ENCODE assay signal across 8 cellular contexts in the genomic region with DNA sequence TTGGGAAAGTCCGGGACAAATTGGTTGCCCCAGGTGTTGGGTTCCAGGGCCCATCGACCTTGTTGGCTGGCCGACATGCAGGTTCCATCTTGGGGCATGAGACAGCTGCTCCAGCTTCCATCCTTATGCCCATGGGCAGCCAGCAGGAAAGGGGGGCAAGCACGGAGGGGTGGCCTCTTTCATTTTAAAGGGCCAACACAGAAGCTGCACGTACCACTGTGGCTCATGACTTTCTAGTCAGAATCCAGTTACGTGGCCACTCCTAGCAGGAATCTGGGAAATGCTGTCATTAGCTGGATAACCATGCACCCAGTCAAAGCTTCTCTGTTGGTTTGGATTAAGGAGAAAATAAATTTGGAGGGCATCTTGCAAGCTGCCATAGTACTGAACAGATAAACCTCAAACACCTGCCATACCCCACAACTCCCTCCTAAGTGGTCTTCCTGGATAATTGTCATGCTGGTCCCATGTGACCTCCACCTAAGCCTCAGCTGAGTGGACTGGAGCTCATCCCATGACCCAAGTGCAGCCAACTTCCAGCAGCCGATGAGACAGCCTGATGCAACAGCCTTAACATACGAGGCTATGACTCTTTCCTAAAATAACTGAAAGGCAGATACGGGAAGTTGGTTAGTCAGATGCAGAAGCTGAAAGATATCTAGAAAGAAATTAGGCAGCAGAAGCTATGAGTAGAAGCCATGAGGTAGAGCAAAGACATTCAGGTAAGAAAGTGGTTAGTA. TPM values are rescaled to one million over a fixed set of nuclear protein-coding genes. Genes with fewer than 3 reads are reported as not detected.
DNase-seq lines count a peak whose midpoint lies in the region; ATAC-seq and TF ChIP-seq lines count a peak whose summit lies in the region.

No MANE protein-coding gene starts in this region.

- no peak for TF ChIP-seq CTCF in GM13976 (IDR thresholded peaks at IDR 0.05; ENCODE audit: borderline replicate concordance, control extremely low read depth, extremely low read depth, insufficient read depth, missing control alignments)
- no peak for TF ChIP-seq CTCF in prostate gland (IDR thresholded peaks at IDR 0.05)
- no peak for TF ChIP-seq CTCF in type B pancreatic cell (conservative IDR thresholded peaks at IDR 0.05)

- peaks cover 15% of the 10 kb centered on the region for H3K4me1 Mint-ChIP-seq in T-helper 1 cell treated with Interleukin-12 subunit alpha and Interleukin-12 subunit beta and Interleukin-4 antibody, amounts not matched to agents 30 μg/mL and 1 μg/mL, for 36 hours (ENCODE audit: low read depth)
- H3K4me1 Mint-ChIP-seq in type B pancreatic cell (ENCODE audit: unreplicated experiment): peaks cover 5% of the 10 kb centered on the region

- no peak overlapping the region for H3K27ac ChIP-seq in prostate gland

- intact Hi-C loops in prostate gland (cut with DNase I): no loop called here

- peaks cover 9% of the 10 kb centered on the region for H3K36me3 Mint-ChIP-seq in T-helper 1 cell treated with Interleukin-12 subunit alpha and Interleukin-12 subunit beta and Interleukin-4 antibody, amounts not matched to agents 30 μg/mL and 1 μg/mL, for 36 hours (ENCODE audit: low read depth)
- peaks cover 3% of the 10 kb centered on the region for H3K36me3 Mint-ChIP-seq in type B pancreatic cell

- H3K9me3 ChIP-seq in prostate gland: no peaks in the 10 kb centered on the region

- H3K9me3 Mint-ChIP-seq in T-helper 1 cell treated with Interleukin-12 subunit alpha and Interleukin-12 subunit beta and Interleukin-4 antibody, amounts not matched to agents 30 μg/mL and 1 μg/mL, for 36 hours: no peaks in the 10 kb centered on the region
- H3K9me3 Mint-ChIP-seq in type B pancreatic cell: peaks cover 5% of the 10 kb centered on the region

- no peaks in the 10 kb centered on the region for H3K4me1 ChIP-seq in prostate gland (replicated peaks)

- no peaks in the 10 kb centered on the region for H3K27me3 ChIP-seq in prostate gland (replicated peaks; ENCODE audit: insufficient read depth)

- no peaks in the 10 kb centered on the region for H3K36me3 ChIP-seq in prostate gland

- H3K4me3 ChIP-seq in prostate gland: no peak overlapping the region

- H3K27me3 Mint-ChIP-seq in T-helper 1 cell treated with Interleukin-12 subunit alpha and Interleukin-12 subunit beta and Interleukin-4 antibody, amounts not matched to agents 30 μg/mL and 1 μg/mL, for 36 hours (ENCODE audit: low read depth): no peaks in the 10 kb centered on the region
- no peaks in the 10 kb centered on the region for H3K27me3 Mint-ChIP-seq in type B pancreatic cell

- no peak overlapping the region for H3K4me3 Mint-ChIP-seq in T-helper 1 cell treated with Interleukin-12 subunit alpha and Interleukin-12 subunit beta and Interleukin-4 antibody, amounts not matched to agents 30 μg/mL and 1 μg/mL, for 36 hours
- H3K4me3 Mint-ChIP-seq in type B pancreatic cell: no peak overlapping the region

- peak; percentile 69 for ATAC-seq in HG02852 (IDR thresholded peaks at IDR 0.05; ENCODE audit: unreplicated experiment)

- DNase-seq in GM13976 (ENCODE audit: low spot score) (peak; percentile 41), kidney tubule cell (ENCODE audit: low spot score) (peak; percentile 40), 8988T (no peak), prostate gland (ENCODE audit: low spot score) (no peak), type B pancreatic cell (ENCODE audit: extremely low spot score, unreplicated experiment) (no peak), activated gamma-delta T cell (lab: John Stamatoyannopoulos, UW) (no peak)

- in situ Hi-C loops in GM13976 (cut with MboI; ENCODE audit: low sequenced_read_pairs, unreplicated experiment): no loop called here

- no peak for TF ChIP-seq POLR2A in prostate gland (IDR thresholded peaks at IDR 0.05)

- H3K27ac Mint-ChIP-seq in T-helper 1 cell treated with Interleukin-12 subunit alpha and Interleukin-12 subunit beta and Interleukin-4 antibody, amounts not matched to agents 30 μg/mL and 1 μg/mL, for 36 hours: peak overlapping the region; percentile 50
- H3K27ac Mint-ChIP-seq in type B pancreatic cell: no peak overlapping the region

- 88% methylated on average over 9 of the region's 9 CpGs for WGBS in prostate gland

RNA-seq across cellular contexts. Expression of a gene that starts 21.4 kb away (rescaled TPM):
- total RNA-seq in prostate gland (10 to 100 TPM in 1 of 2 donors, 1 to 10 TPM in 1; 4.2 to 39.3 TPM), type B pancreatic cell (ENCODE audit: low replicate concordance) (5.6 and 10.8 TPM in 2 replicates)

Comparison
In these comparisons a context has a peak if more than half of its experiments do, and no peak if none do; other contexts are left out.
1. DNase-seq: peak in GM13976 (single experiment) and kidney tubule cell (single experiment); none in 8988T (single experiment), prostate gland (single experiment), type B pancreatic cell (single experiment) and activated gamma-delta T cell (single experiment).